ENCODE assay signal across 19 cellular contexts in genomic region chr4:74608151-74608949, GRCh38.
DNase-seq lines count a peak whose midpoint lies in the region; ATAC-seq, FAIRE-seq and TF ChIP-seq lines count a peak whose summit lies in the region.
"Had no signal": no experiment of that assay in that cellular context is flagged by ENCODE, and none has a peak within 500 bp of the region (broad histone marks: within the 10 kb centered on the region; RNA-seq: fewer than 3 reads in every experiment).

No MANE protein-coding gene starts in this region.

- no peak overlapping the region for H2AFZ ChIP-seq in IMR-90 (replicated peaks; ENCODE audit: low read length, poor library complexity)
- no peak overlapping the region for H2AFZ ChIP-seq in endothelial cell of umbilical vein (ENCODE audit: low read depth, low read length)
- H2AFZ ChIP-seq in HepG2 (ENCODE audit: low read length): no peak overlapping the region
- H2AFZ ChIP-seq in neural progenitor cell (replicated peaks): no peak overlapping the region
- H2AFZ ChIP-seq in Karpas-422 (ENCODE audit: low read length): no peak overlapping the region

- H4K20me1 ChIP-seq in IMR-90 (ENCODE audit: insufficient read depth, low read length) (no peaks in the 10 kb centered on the region), endothelial cell of umbilical vein (replicated peaks; ENCODE audit: control insufficient read depth, extremely low read depth, insufficient read depth, low read length) (no peaks in the 10 kb centered on the region), HepG2 (ENCODE audit: insufficient read depth, low read length) (no peaks in the 10 kb centered on the region), neural progenitor cell (ENCODE audit: low read depth) (no peaks in the 10 kb centered on the region), Karpas-422 (ENCODE audit: insufficient read depth, low read depth, low read length) (no peaks in the 10 kb centered on the region)

- no peak overlapping the region for H3K27ac Mint-ChIP-seq in neural progenitor cell
- H3K27ac Mint-ChIP-seq: activated naive CD4-positive, alpha-beta T cell treated with anti-CD3 and anti-CD28 coated beads, Interleukin-2, amount 50 U/mL, for 72 hours; CD4-positive, alpha-beta memory T cell; mesothelial cell of epicardium had no signal

- H3K9me2 ChIP-seq in Karpas-422 (replicated peaks; ENCODE audit: insufficient read depth, low read length): no peaks in the 10 kb centered on the region

- CTCF ChIA-PET in IMR-90 (lab: Yijun Ruan, JAX): interaction anchor here (0.6 kb wide), 2 partner anchors 269 to 286 kb away, joined by 3 read pairs; no protein-coding TSS in a partner anchor
- CTCF ChIA-PET in endothelial cell of umbilical vein (lab: Charles Lee): no interaction called here
- CTCF ChIA-PET in HepG2 (lab: Yijun Ruan, JAX; ENCODE audit: low intra/inter-chr PET ratio, low total read pairs): no interaction called here

- H3K4me3 ChIP-seq in IMR-90 (ENCODE audit: insufficient read depth, low read depth, low read length): no peak overlapping the region
- no peak overlapping the region for H3K4me3 ChIP-seq in endothelial cell of umbilical vein (replicated peaks in 1 of 3; ENCODE audit: insufficient read depth in 1 of 3, low read depth in 1 of 3, low read length in 3 of 3)
- no peak overlapping the region for H3K4me3 ChIP-seq in HepG2 (replicated peaks in 1 of 3; ENCODE audit: insufficient read depth in 1 of 3, low read depth in 2 of 3, low read length in 3 of 3)
- H3K4me3 ChIP-seq in neural progenitor cell: no peak overlapping the region
- no peak overlapping the region for H3K4me3 ChIP-seq in Karpas-422 (ENCODE audit: low read length)
- H3K4me3 ChIP-seq: cardiac muscle cell had no signal

- H2AK5ac ChIP-seq in IMR-90 (ENCODE audit: low read depth, low read length): no peak overlapping the region

- H3K4me1 ChIP-seq in IMR-90 (ENCODE audit: control insufficient read depth, insufficient read depth, low read length) (no peaks in the 10 kb centered on the region), endothelial cell of umbilical vein (ENCODE audit: control insufficient read depth, extremely low read depth, insufficient read depth, low read length) (no peaks in the 10 kb centered on the region), HepG2 (ENCODE audit: insufficient read depth, low read length) (no peaks in the 10 kb centered on the region), neural progenitor cell (no peaks in the 10 kb centered on the region), Karpas-422 (ENCODE audit: low read length) (no peaks in the 10 kb centered on the region)

- H3K36me3 ChIP-seq in IMR-90 (ENCODE audit: control insufficient read depth, insufficient read depth, low read length) (no peaks in the 10 kb centered on the region), endothelial cell of umbilical vein (ENCODE audit: control insufficient read depth in 2 of 2, extremely low read depth in 1 of 2, insufficient read depth in 2 of 2, low read length in 2 of 2) (no peaks in the 10 kb centered on the region), HepG2 (replicated peaks in 1 of 2; ENCODE audit: control insufficient read depth in 1 of 2, insufficient read depth in 2 of 2, low read length in 2 of 2) (no peaks in the 10 kb centered on the region), neural progenitor cell (no peaks in the 10 kb centered on the region), Karpas-422 (ENCODE audit: insufficient read depth, low read length) (no peaks in the 10 kb centered on the region)
- H3K36me3 ChIP-seq: cardiac muscle cell had no signal

- no peak overlapping the region for H3K4ac ChIP-seq in IMR-90 (ENCODE audit: low read depth, low read length)

- H3K36me3 Mint-ChIP-seq in neural progenitor cell: no peaks in the 10 kb centered on the region
- H3K36me3 Mint-ChIP-seq: activated naive CD4-positive, alpha-beta T cell treated with anti-CD3 and anti-CD28 coated beads, Interleukin-2, amount 50 U/mL, for 72 hours; CD4-positive, alpha-beta memory T cell; mesothelial cell of epicardium had no signal

- FAIRE-seq in endothelial cell of umbilical vein (lab: Jason Lieb, UNC) (no peak), HepG2 (lab: Jason Lieb, UNC) (no peak)

- no peak for ATAC-seq in IMR-90 (ENCODE audit: low read depth)
- ATAC-seq in HepG2: no peak
- ATAC-seq in HG02588 (IDR thresholded peaks at IDR 0.05; ENCODE audit: unreplicated experiment): no peak
- ATAC-seq: SK-N-SH treated with all-trans-retinoic acid at 6 μM for 48 hours had no signal

- H3K9me3 ChIP-seq in IMR-90 (ENCODE audit: control insufficient read depth, insufficient read depth, low read length) (no peaks in the 10 kb centered on the region), endothelial cell of umbilical vein (replicated peaks; ENCODE audit: control insufficient read depth, insufficient read depth, low read length) (no peaks in the 10 kb centered on the region), HepG2 (ENCODE audit: low read length) (no peaks in the 10 kb centered on the region), neural progenitor cell (ENCODE audit: low read depth) (no peaks in the 10 kb centered on the region), Karpas-422 (ENCODE audit: low read length) (no peaks in the 10 kb centered on the region)

- H4K5ac ChIP-seq in IMR-90 (ENCODE audit: low read depth, low read length): no peak overlapping the region

- TF ChIP-seq RAD21 in IMR-90 (IDR thresholded peaks at IDR 0.05; ENCODE audit: low read length): no peak
- TF ChIP-seq RAD21 in HepG2 (CRISPR knock-in tag; IDR thresholded peaks at IDR 0.05): no peak

- H3K18ac ChIP-seq in IMR-90 (ENCODE audit: low read depth, low read length): no peak overlapping the region

- H3K56ac ChIP-seq in IMR-90 (ENCODE audit: extremely low read depth, insufficient read depth, low read length): no peak overlapping the region

- H3K4me2 ChIP-seq in IMR-90 (ENCODE audit: low read depth, low read length): no peak overlapping the region
- no peak overlapping the region for H3K4me2 ChIP-seq in endothelial cell of umbilical vein (ENCODE audit: insufficient read depth, low read length)
- no peak overlapping the region for H3K4me2 ChIP-seq in HepG2 (ENCODE audit: low read depth, low read length)
- no peak overlapping the region for H3K4me2 ChIP-seq in neural progenitor cell
- H3K4me2 ChIP-seq in Karpas-422 (ENCODE audit: low read depth, low read length, poor library complexity, severe bottlenecking): no peak overlapping the region

- TF ChIP-seq CTCF in IMR-90 (conservative IDR thresholded peaks at IDR 0.05; ENCODE audit: low read depth, low read length) (no peak), endothelial cell of umbilical vein (IDR thresholded peaks at IDR 0.05; ENCODE audit: extremely low read depth in 1 of 2, insufficient read depth in 1 of 2, low read depth in 1 of 2, low read length in 2 of 2) (no peak), HepG2 (CRISPR knock-in tag; IDR thresholded peaks at IDR 0.05) (no peak), GM13977 (IDR thresholded peaks at IDR 0.05; ENCODE audit: extremely low read depth, insufficient read depth, missing control alignments) (no peak), neural progenitor cell (IDR thresholded peaks at IDR 0.05) (no peak)

- dilution Hi-C loops in IMR-90 (cut with HindIII; ENCODE audit: low sequenced_read_pairs, unreplicated experiment) (no loop called here), endothelial cell of umbilical vein (cut with MboI; ENCODE audit: extremely low pct_ligation_motif_present, low sequenced_read_pairs) (no loop called here)

- no peak overlapping the region for H2BK20ac ChIP-seq in IMR-90 (ENCODE audit: low read depth, low read length)

- no peaks in the 10 kb centered on the region for H3K27me3 Mint-ChIP-seq in neural progenitor cell (ENCODE audit: insufficient read depth, low read depth)
- H3K27me3 Mint-ChIP-seq: CD4-positive, alpha-beta memory T cell had no signal

- DNase-seq in AG08396 (ENCODE audit: low spot score): peak; percentile 21
- peak; percentile 61 for DNase-seq in IMR-90
- DNase-seq in endothelial cell of umbilical vein (ENCODE audit: low read depth, low spot score): no peak
- no peak for DNase-seq in HepG2 (ENCODE audit: low spot score)
- no peak for DNase-seq in GM13977 (ENCODE audit: low spot score)
- no peak for DNase-seq in neural progenitor cell (ENCODE audit: low spot score)
- no peak for DNase-seq in Karpas-422
- DNase-seq: activated T-cell treated with anti-CD3 and anti-CD28 coated beads, Interleukin-2, amount 50 U/mL, for 1 hour; CD4-positive, alpha-beta memory T cell; effector CD8-positive, alpha-beta T cell; KG1; NCI-H1436; NCI-H446; stimulated activated CD4-positive, alpha-beta T cell treated with anti-CD3 and anti-CD28 coated beads, Interleukin-4, amount 100 ng/mL, for 1 hour had no signal

- intact Hi-C loops in IMR-90 (cut with micrococcal nuclease): no loop called here
- intact Hi-C loops in endothelial cell of umbilical vein (cut with micrococcal nuclease): no loop called here
- intact Hi-C loops in HepG2 (cut with micrococcal nuclease; ENCODE audit: unreplicated experiment): no loop called here

- no peaks in the 10 kb centered on the region for H3K79me1 ChIP-seq in IMR-90 (ENCODE audit: low read depth in 1 of 2, low read length in 2 of 2)

- no peak overlapping the region for H4K91ac ChIP-seq in IMR-90 (ENCODE audit: insufficient read depth, low read depth, low read length)

- no peaks in the 10 kb centered on the region for H3K9me3 Mint-ChIP-seq in neural progenitor cell
- H3K9me3 Mint-ChIP-seq: activated naive CD4-positive, alpha-beta T cell treated with anti-CD3 and anti-CD28 coated beads, Interleukin-2, amount 50 U/mL, for 72 hours; mesothelial cell of epicardium had no signal

- H3K27ac ChIP-seq in IMR-90 (ENCODE audit: insufficient read depth, low read length) (no peak overlapping the region), endothelial cell of umbilical vein (ENCODE audit: insufficient read depth, low read depth, low read length) (no peak overlapping the region), HepG2 (ENCODE audit: extremely low read length, insufficient read depth, low read length) (no peak overlapping the region), neural progenitor cell (no peak overlapping the region), Karpas-422 (ENCODE audit: low read length) (no peak overlapping the region)
- H3K27ac ChIP-seq: cardiac muscle cell had no signal

- TF ChIP-seq POLR2A in IMR-90 (IDR thresholded peaks at IDR 0.05; ENCODE audit: low read depth, low read length): no peak
- TF ChIP-seq POLR2A in endothelial cell of umbilical vein (IDR thresholded peaks at IDR 0.05; ENCODE audit: low read depth, low read length): no peak
- no peak for TF ChIP-seq POLR2A in HepG2 (IDR thresholded peaks at IDR 0.05; ENCODE audit: insufficient read depth in 1 of 2, low read depth in 2 of 2, low read length in 2 of 2)

- H3K79me2 ChIP-seq in endothelial cell of umbilical vein (ENCODE audit: control insufficient read depth, insufficient read depth, low read length) (no peaks in the 10 kb centered on the region), HepG2 (ENCODE audit: insufficient read depth, low read length) (no peaks in the 10 kb centered on the region), neural progenitor cell (ENCODE audit: low read depth) (no peaks in the 10 kb centered on the region), Karpas-422 (ENCODE audit: low read length) (no peaks in the 10 kb centered on the region)

- no peak overlapping the region for H3K14ac ChIP-seq in IMR-90 (replicated peaks; ENCODE audit: low read depth, low read length)

- H3K23ac ChIP-seq in IMR-90 (ENCODE audit: low read depth, low read length): no peak overlapping the region

- no TSS peak for BruUV-seq in IMR-90 (replicated peaks; lab: Mats Ljungman, UMichigan)
- BruUV-seq in endothelial cell of umbilical vein (replicated peaks; lab: Mats Ljungman, UMichigan): no TSS peak
- BruUV-seq in HepG2 (replicated peaks; lab: Mats Ljungman, UMichigan): no TSS peak

- H3F3A ChIP-seq in neural progenitor cell (ENCODE audit: low read depth): no peaks in the 10 kb centered on the region

- H4K8ac ChIP-seq in IMR-90 (ENCODE audit: low read depth in 2 of 2, low read length in 2 of 2): no peak overlapping the region

- H3K27me3 ChIP-seq in IMR-90 (ENCODE audit: control insufficient read depth, insufficient read depth, low read length) (no peaks in the 10 kb centered on the region), endothelial cell of umbilical vein (ENCODE audit: control insufficient read depth in 2 of 2, insufficient read depth in 2 of 2, low read length in 2 of 2) (no peaks in the 10 kb centered on the region), HepG2 (ENCODE audit: control insufficient read depth in 1 of 2, insufficient read depth in 2 of 2, low read length in 2 of 2) (no peaks in the 10 kb centered on the region), neural progenitor cell (no peaks in the 10 kb centered on the region), Karpas-422 (ENCODE audit: low read length) (no peaks in the 10 kb centered on the region)
- H3K27me3 ChIP-seq: cardiac muscle cell had no signal

- H3K9ac ChIP-seq in IMR-90 (ENCODE audit: low read depth, low read length) (no peak overlapping the region), endothelial cell of umbilical vein (replicated peaks; ENCODE audit: extremely low read depth, insufficient read depth, low read length) (no peak overlapping the region), HepG2 (ENCODE audit: insufficient read depth, low read depth, low read length) (no peak overlapping the region), neural progenitor cell (no peak overlapping the region), Karpas-422 (ENCODE audit: low read length) (no peak overlapping the region)

- no CpG with 5 or more reads among the region's 2 CpGs for WGBS in IMR-90 (ENCODE audit: extremely low coverage in 2 of 2, insufficient read length in 1 of 2), 2 experiments
- WGBS in HepG2 (ENCODE audit: low lambda C conversion rate): 82% methylated on average over 2 of the region's 2 CpGs

- H3K4me3 Mint-ChIP-seq in neural progenitor cell: no peak overlapping the region
- H3K4me3 Mint-ChIP-seq: CD4-positive, alpha-beta memory T cell; mesothelial cell of epicardium had no signal

- in situ Hi-C loops in IMR-90 (cut with MboI; ENCODE audit: low sequenced_read_pairs): no loop called here
- in situ Hi-C loops in HepG2 (cut with HindIII; ENCODE audit: extremely low pct_ligation_motif_present, low pct_unique_long_range_greater_than_20kb): no loop called here
- in situ Hi-C loops in GM13977 (cut with MboI; ENCODE audit: low pct_unique_long_range_greater_than_20kb, low sequenced_read_pairs, unreplicated experiment): no loop called here

- TF ChIP-seq EP300 in HepG2 (IDR thresholded peaks at IDR 0.05; ENCODE audit: low read depth in 2 of 2, low read length in 2 of 2) (no peak), HepG2 (CRISPR knock-in tag; IDR thresholded peaks at IDR 0.05; ENCODE audit: borderline replicate concordance) (no peak)

- no peak overlapping the region for H2BK120ac ChIP-seq in IMR-90 (ENCODE audit: low read depth, low read length)

- POLR2A ChIA-PET in IMR-90 (lab: Charles Lee; ENCODE audit: unreplicated experiment): no interaction called here
- POLR2A ChIA-PET in endothelial cell of umbilical vein (lab: Charles Lee): no interaction called here
- POLR2A ChIA-PET in HepG2 (lab: Yijun Ruan, JAX): no interaction called here

- H2BK5ac ChIP-seq in IMR-90 (ENCODE audit: low read depth, low read length, poor library complexity, severe bottlenecking): no peak overlapping the region

- no peak overlapping the region for H2BK15ac ChIP-seq in IMR-90 (ENCODE audit: low read depth, low read length)

- no peak overlapping the region for H2AK9ac ChIP-seq in IMR-90 (replicated peaks; ENCODE audit: low read depth, low read length, poor library complexity)

- no peaks in the 10 kb centered on the region for H3K4me1 Mint-ChIP-seq in neural progenitor cell
- H3K4me1 Mint-ChIP-seq: CD4-positive, alpha-beta memory T cell; mesothelial cell of epicardium had no signal

- no peaks in the 10 kb centered on the region for H3K9me1 ChIP-seq in IMR-90 (ENCODE audit: insufficient read depth, low read length)
- H3K9me1 ChIP-seq in endothelial cell of umbilical vein (replicated peaks; ENCODE audit: control insufficient read depth, extremely low read depth, insufficient read depth, low read length): no peaks in the 10 kb centered on the region

Comparison
In these comparisons a context has a peak if more than half of its experiments do, and no peak if none do; other contexts are left out.
1. DNase-seq: peak in AG08396 (single experiment) and IMR-90 (single experiment); none in endothelial cell of umbilical vein (single experiment), HepG2 (single experiment), GM13977 (single experiment), neural progenitor cell (single experiment) and Karpas-422 (single experiment).